In the genomic region with DNA sequence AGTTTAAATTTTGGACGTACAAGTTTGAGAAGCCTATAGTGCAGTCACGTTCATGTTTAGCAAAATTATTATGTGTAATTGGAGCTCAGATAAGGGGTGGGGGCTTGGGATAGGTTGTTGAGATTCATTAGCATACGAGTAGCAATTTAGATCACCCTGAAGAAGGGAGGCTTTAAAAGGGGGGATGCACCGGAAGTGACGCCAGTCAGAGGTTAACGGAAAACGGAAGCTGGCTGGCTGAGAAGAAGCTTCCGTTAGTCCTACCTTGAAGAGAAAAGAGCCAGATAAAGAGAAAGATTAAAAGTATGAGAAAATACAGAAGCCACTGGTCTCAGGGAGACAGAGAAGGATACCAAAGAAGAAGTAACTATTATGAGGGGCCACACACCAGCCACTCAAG, we compare ENCODE assay signal across 14 cellular contexts. TPM values are rescaled to one million over a fixed set of nuclear protein-coding genes. Genes with fewer than 3 reads are reported as not detected.
A peak's percentile ranks its signal among the peaks of the same experiment; 100 is the strongest.
DNase-seq lines count a peak whose midpoint lies in the region; ATAC-seq and TF ChIP-seq lines count a peak whose summit lies in the region.
"Had no signal": no experiment of that assay in that cellular context is flagged by ENCODE, and none has a peak within 500 bp of the region (broad histone marks: within the 10 kb centered on the region; RNA-seq: fewer than 3 reads in every experiment).

No MANE protein-coding gene starts in this region.

- H3K9ac ChIP-seq in MM.1S (ENCODE audit: low read length) (no peak overlapping the region), parathyroid adenoma (no peak overlapping the region)

- H3K9me3 ChIP-seq in MM.1S (replicated peaks; ENCODE audit: insufficient read depth, low read length): no peaks in the 10 kb centered on the region
- no peaks in the 10 kb centered on the region for H3K9me3 ChIP-seq in parathyroid adenoma (ENCODE audit: control insufficient read depth, low read length)
- H3K9me3 ChIP-seq in stomach: no peaks in the 10 kb centered on the region
- H3K9me3 ChIP-seq: HAP-1, lower lobe of right lung had no signal

- ATAC-seq in activated T-helper 17 cell treated with anti-CD3 and anti-CD28 coated beads, Interleukin-2, amount 50 U/mL, for 72 hours (replicated peaks): no peak

- H3K36me3 Mint-ChIP-seq in activated CD4-positive, alpha-beta memory T cell treated with anti-CD3 and anti-CD28 coated beads for 36 hours: no peaks in the 10 kb centered on the region
- H3K36me3 Mint-ChIP-seq in activated CD4-positive, alpha-beta memory T cell treated with anti-CD3 and anti-CD28 coated beads, Interleukin-2, amount 10 ng/mL, durations not matched to agents 7 days and 5 days (ENCODE audit: low read depth): no peaks in the 10 kb centered on the region
- peaks cover 7% of the 10 kb centered on the region for H3K36me3 Mint-ChIP-seq in activated T-helper 17 cell treated with anti-CD3 and anti-CD28 coated beads, Interleukin-2, amount 50 U/mL, for 72 hours (ENCODE audit: low read depth)
- H3K36me3 Mint-ChIP-seq: WTC11 had no signal

- H3K4me3 ChIP-seq in MM.1S (ENCODE audit: low read length) (no peak overlapping the region), parathyroid adenoma (ENCODE audit: low read depth, low read length) (peak overlapping the region; percentile 70), stomach (no peak overlapping the region)

- H3K4me1 Mint-ChIP-seq in activated CD4-positive, alpha-beta memory T cell treated with anti-CD3 and anti-CD28 coated beads for 36 hours (ENCODE audit: low read depth): peaks cover 12% of the 10 kb centered on the region
- peaks cover 26% of the 10 kb centered on the region for H3K4me1 Mint-ChIP-seq in activated CD4-positive, alpha-beta memory T cell treated with anti-CD3 and anti-CD28 coated beads, Interleukin-2, amount 10 ng/mL, durations not matched to agents 7 days and 5 days
- H3K4me1 Mint-ChIP-seq in activated T-helper 17 cell treated with anti-CD3 and anti-CD28 coated beads, Interleukin-2, amount 50 U/mL, for 72 hours: no peaks in the 10 kb centered on the region

- WGBS in stomach, 5 donors: 84 to 93% (median 91%) methylated on average over 8 of the region's 8 CpGs

- H3K4me3 Mint-ChIP-seq in activated CD4-positive, alpha-beta memory T cell treated with anti-CD3 and anti-CD28 coated beads for 36 hours: no peak overlapping the region
- no peak overlapping the region for H3K4me3 Mint-ChIP-seq in activated CD4-positive, alpha-beta memory T cell treated with anti-CD3 and anti-CD28 coated beads, Interleukin-2, amount 10 ng/mL, durations not matched to agents 7 days and 5 days
- H3K4me3 Mint-ChIP-seq in activated T-helper 17 cell treated with anti-CD3 and anti-CD28 coated beads, Interleukin-2, amount 50 U/mL, for 72 hours: peak overlapping the region; percentile 94

- H3K79me2 ChIP-seq in MM.1S (ENCODE audit: low read length): no peaks in the 10 kb centered on the region
- H3K79me2 ChIP-seq in parathyroid adenoma: no peaks in the 10 kb centered on the region

- intact Hi-C loops in activated CD4-positive, alpha-beta memory T cell treated with anti-CD3 and anti-CD28 coated beads for 36 hours (cut with micrococcal nuclease): loop anchor here (5.0 to 10.0 kb wide), 4 partner anchors 48 to 467 kb away; partner anchors contain the start of gene TMEM164
- intact Hi-C loops in stomach (cut with DNase I; ENCODE audit: low total_unique reads): no loop called here

- no peaks in the 10 kb centered on the region for H3K9me2 ChIP-seq in MM.1S (replicated peaks; ENCODE audit: insufficient read depth, low read length)

- H3K27me3 Mint-ChIP-seq in activated CD4-positive, alpha-beta memory T cell treated with anti-CD3 and anti-CD28 coated beads for 36 hours: peaks cover 9% of the 10 kb centered on the region
- peaks cover 4% of the 10 kb centered on the region for H3K27me3 Mint-ChIP-seq in activated CD4-positive, alpha-beta memory T cell treated with anti-CD3 and anti-CD28 coated beads, Interleukin-2, amount 10 ng/mL, durations not matched to agents 7 days and 5 days
- H3K27me3 Mint-ChIP-seq in activated T-helper 17 cell treated with anti-CD3 and anti-CD28 coated beads, Interleukin-2, amount 50 U/mL, for 72 hours: peaks cover 9% of the 10 kb centered on the region

- H3K4me1 ChIP-seq in MM.1S (ENCODE audit: low read length) (no peaks in the 10 kb centered on the region), parathyroid adenoma (no peaks in the 10 kb centered on the region), stomach (peaks cover 0 to 4% (median 0%) of the 10 kb centered on the region in 4 donors)
- H3K4me1 ChIP-seq: lower lobe of right lung had no signal

- H3K27ac ChIP-seq in MM.1S (ENCODE audit: low read length) (no peak overlapping the region), parathyroid adenoma (no peak overlapping the region), caudate nucleus (ENCODE audit: low read depth, low read length) (no peak overlapping the region), stomach (no peak overlapping the region)

- POLR2A ChIA-PET in activated CD4-positive, alpha-beta memory T cell treated with anti-CD3 and anti-CD28 coated beads for 36 hours (lab: Charles Lee): no interaction called here
- POLR2A ChIA-PET in activated CD4-positive, alpha-beta memory T cell treated with anti-CD3 and anti-CD28 coated beads, Interleukin-2, amount 10 ng/mL, durations not matched to agents 7 days and 5 days (lab: Charles Lee): interaction anchor here (1.4 kb wide), 1 partner anchor 50 kb away, joined by 3 read pairs; no protein-coding TSS in a partner anchor

- no peaks in the 10 kb centered on the region for H4K20me1 ChIP-seq in MM.1S (ENCODE audit: insufficient read depth, low read length)

- CTCF ChIA-PET in activated CD4-positive, alpha-beta memory T cell treated with anti-CD3 and anti-CD28 coated beads for 36 hours (lab: Charles Lee): interaction anchor here (1.4 kb wide), 1 partner anchor 50 kb away, joined by 5 read pairs; no protein-coding TSS in a partner anchor
- CTCF ChIA-PET in activated CD4-positive, alpha-beta memory T cell treated with anti-CD3 and anti-CD28 coated beads, Interleukin-2, amount 10 ng/mL, durations not matched to agents 7 days and 5 days (lab: Charles Lee): no interaction called here

- H3K36me3 ChIP-seq in MM.1S (replicated peaks; ENCODE audit: insufficient read depth, low read length) (no peaks in the 10 kb centered on the region), parathyroid adenoma (ENCODE audit: control insufficient read depth, insufficient read depth, low read length) (no peaks in the 10 kb centered on the region), stomach (no peaks in the 10 kb centered on the region)
- H3K36me3 ChIP-seq: HAP-1, lower lobe of right lung had no signal

- peaks cover 8% of the 10 kb centered on the region for H3F3A ChIP-seq in MM.1S (ENCODE audit: insufficient read depth, low read length)

- TF ChIP-seq POLR2A in stomach (IDR thresholded peaks at IDR 0.05): no peak

- no peaks in the 10 kb centered on the region for H3K9me3 Mint-ChIP-seq in activated CD4-positive, alpha-beta memory T cell treated with anti-CD3 and anti-CD28 coated beads for 36 hours
- H3K9me3 Mint-ChIP-seq in activated CD4-positive, alpha-beta memory T cell treated with anti-CD3 and anti-CD28 coated beads, Interleukin-2, amount 10 ng/mL, durations not matched to agents 7 days and 5 days: peaks cover 2% of the 10 kb centered on the region
- H3K9me3 Mint-ChIP-seq in activated T-helper 17 cell treated with anti-CD3 and anti-CD28 coated beads, Interleukin-2, amount 50 U/mL, for 72 hours: peaks cover 3% of the 10 kb centered on the region

- H3K27me3 ChIP-seq in MM.1S (replicated peaks; ENCODE audit: insufficient read depth, low read length) (no peaks in the 10 kb centered on the region), parathyroid adenoma (ENCODE audit: control insufficient read depth, insufficient read depth, low read length) (no peaks in the 10 kb centered on the region), stomach (no peaks in the 10 kb centered on the region)

- no peak for TF ChIP-seq EP300 in stomach (IDR thresholded peaks at IDR 0.05)

- H2AFZ ChIP-seq in MM.1S (ENCODE audit: low read length): peak overlapping the region; percentile 58
- no peak overlapping the region for H2AFZ ChIP-seq in parathyroid adenoma

- no peak for DNase-seq in activated CD4-positive, alpha-beta memory T cell treated with anti-CD3 and anti-CD28 coated beads for 36 hours
- DNase-seq in activated CD4-positive, alpha-beta memory T cell treated with anti-CD3 and anti-CD28 coated beads, Interleukin-2, amount 10 ng/mL, durations not matched to agents 7 days and 5 days: no peak
- DNase-seq in MM.1S (no peak), caudate nucleus (lab: John Stamatoyannopoulos, UW) (no peak), stomach (no peak), NCI-H187 (lab: John Stamatoyannopoulos, UW) (no peak)
- DNase-seq: activated T-cell treated with anti-CD3 and anti-CD28 coated beads, Interleukin-2, amount 50 U/mL, for 1 hour; lower lobe of right lung had no signal

- H3K27ac Mint-ChIP-seq in activated CD4-positive, alpha-beta memory T cell treated with anti-CD3 and anti-CD28 coated beads for 36 hours: peak overlapping the region; percentile 42
- no peak overlapping the region for H3K27ac Mint-ChIP-seq in activated CD4-positive, alpha-beta memory T cell treated with anti-CD3 and anti-CD28 coated beads, Interleukin-2, amount 10 ng/mL, durations not matched to agents 7 days and 5 days
- no peak overlapping the region for H3K27ac Mint-ChIP-seq in activated T-helper 17 cell treated with anti-CD3 and anti-CD28 coated beads, Interleukin-2, amount 50 U/mL, for 72 hours
- H3K27ac Mint-ChIP-seq: WTC11 had no signal

- TF ChIP-seq CTCF in MM.1S (IDR thresholded peaks at IDR 0.05; ENCODE audit: low read length) (no peak), parathyroid adenoma (IDR thresholded peaks at IDR 0.05) (no peak), stomach (IDR thresholded peaks at IDR 0.05) (no peak)

- no peak overlapping the region for H3K4me2 ChIP-seq in MM.1S (ENCODE audit: low read depth, low read length)
- H3K4me2 ChIP-seq in parathyroid adenoma (ENCODE audit: low read length): no peak overlapping the region

RNA-seq across cellular contexts. Expression of gene NXT2, which starts 1.1 kb away (rescaled TPM):
- 10 to 100 TPM; 12.6 to 13.9 TPM for total RNA-seq in activated CD4-positive, alpha-beta memory T cell treated with anti-CD3 and anti-CD28 coated beads for 36 hours
- total RNA-seq in activated CD4-positive, alpha-beta memory T cell treated with anti-CD3 and anti-CD28 coated beads, Interleukin-2, amount 10 ng/mL, durations not matched to agents 7 days and 5 days: 10 to 100 TPM; 13.3 to 14.0 TPM
- 10 to 100 TPM in 1 of 2 donors, 1 to 10 TPM in 1; 8.8 to 10.1 TPM for total RNA-seq in activated T-helper 17 cell treated with anti-CD3 and anti-CD28 coated beads, Interleukin-2, amount 50 U/mL, for 72 hours
- 10 to 100 TPM in 1 of 5 donors, 1 to 10 TPM in 3, not detected in 1; 1.8 to 11.4 (median 6.1) TPM for total RNA-seq in stomach
- 10 to 100 TPM in 2 of 3 donors, 1 to 10 TPM in 1; 4.8 to 15.1 (median 11.6) TPM for polyA plus RNA-seq in stomach

RNA-seq across cellular contexts. Expression of gene GUCY2F, which starts 53.7 kb away (rescaled TPM):
- not detected for total RNA-seq in activated CD4-positive, alpha-beta memory T cell treated with anti-CD3 and anti-CD28 coated beads for 36 hours
- total RNA-seq in activated CD4-positive, alpha-beta memory T cell treated with anti-CD3 and anti-CD28 coated beads, Interleukin-2, amount 10 ng/mL, durations not matched to agents 7 days and 5 days: not detected
- total RNA-seq in activated T-helper 17 cell treated with anti-CD3 and anti-CD28 coated beads, Interleukin-2, amount 50 U/mL, for 72 hours: not detected
- total RNA-seq in stomach: not detected
- polyA plus RNA-seq in stomach: not detected
- total RNA-seq: osteoblast, SK-MEL-5 had no signal
